20 cellular contexts compared by ENCODE assay signal in genomic region chr2:132754867-132755472, GRCh38.
"Had no signal": no experiment of that assay in that cellular context is flagged by ENCODE, and none has a peak within 500 bp of the region (broad histone marks: within the 10 kb centered on the region; RNA-seq: fewer than 3 reads in every experiment).

No MANE protein-coding gene starts in this region.

- H3K36me3 Mint-ChIP-seq: activated naive CD4-positive, alpha-beta T cell treated with anti-CD3 and anti-CD28 coated beads, Interleukin-2, amount 50 U/mL, for 24 hours had no signal

- H3K27ac Mint-ChIP-seq: activated naive CD4-positive, alpha-beta T cell treated with anti-CD3 and anti-CD28 coated beads, Interleukin-2, amount 50 U/mL, for 24 hours; dendritic cell treated with granulocyte-macrophage colony-stimulating factor and Interleukin-4, amounts not matched to agents 40 ng/mL and 50 ng/mL, for 4 days; naive thymus-derived CD8-positive, alpha-beta T cell; neural progenitor cell had no signal

- H3K27ac ChIP-seq: heart right ventricle, lower lobe of right lung, neural progenitor cell, spleen, testis, upper lobe of left lung, WERI-Rb-1 had no signal

- H3K4me2 ChIP-seq: neural progenitor cell had no signal

- H3K9me3 Mint-ChIP-seq: dendritic cell treated with granulocyte-macrophage colony-stimulating factor and Interleukin-4, amounts not matched to agents 40 ng/mL and 50 ng/mL, for 4 days had no signal

- H3K9ac ChIP-seq: neural progenitor cell had no signal

- H3K36me3 ChIP-seq: heart right ventricle, lower lobe of right lung, neural progenitor cell, spleen, upper lobe of left lung, WERI-Rb-1 had no signal

- H3K4me1 ChIP-seq: heart right ventricle, lower lobe of right lung, spleen, upper lobe of left lung had no signal

- H3K9me3 ChIP-seq: lower lobe of right lung, testis had no signal

- H2AFZ ChIP-seq: neural progenitor cell had no signal

- H3K4me1 Mint-ChIP-seq: activated naive CD4-positive, alpha-beta T cell treated with anti-CD3 and anti-CD28 coated beads, Interleukin-2, amount 50 U/mL, for 24 hours; naive thymus-derived CD8-positive, alpha-beta T cell had no signal

- ATAC-seq: heart right ventricle; lower lobe of right lung; naive thymus-derived CD8-positive, alpha-beta T cell had no signal

- H3K27me3 ChIP-seq: heart right ventricle, neural progenitor cell, spleen, testis, upper lobe of left lung had no signal

- FAIRE-seq: kidney had no signal

- DNase-seq: activated CD4-positive, CD25-positive, alpha-beta regulatory T cell treated with anti-CD3 and anti-CD28 coated beads, Interleukin-2, amount 50 U/mL, for 72 hours; activated gamma-delta T cell treated with Interleukin-2 at 50 U/mL for 16 hours; activated T-cell treated with anti-CD3 and anti-CD28 coated beads, Interleukin-2, amount 50 U/mL, for 1 hour; anterior cingulate cortex; effector CD4-positive, alpha-beta T cell; erythroblast; foreskin fibroblast; heart right ventricle; kidney; lower lobe of right lung; naive thymus-derived CD8-positive, alpha-beta T cell; spleen; stimulated activated CD4-positive, alpha-beta T cell treated with anti-CD3 and anti-CD28 coated beads, Interleukin-4, amount 100 ng/mL, for 1 hour; stimulated activated naive CD4-positive, alpha-beta T cell; testis; upper lobe of left lung; WERI-Rb-1 had no signal

- H3K4me3 ChIP-seq: heart right ventricle, lower lobe of right lung, neural progenitor cell, spleen, testis, upper lobe of left lung had no signal

- H3K27me3 Mint-ChIP-seq: activated naive CD4-positive, alpha-beta T cell treated with anti-CD3 and anti-CD28 coated beads, Interleukin-2, amount 50 U/mL, for 24 hours; dendritic cell treated with granulocyte-macrophage colony-stimulating factor and Interleukin-4, amounts not matched to agents 40 ng/mL and 50 ng/mL, for 4 days had no signal

- H3K4me3 Mint-ChIP-seq: activated naive CD4-positive, alpha-beta T cell treated with anti-CD3 and anti-CD28 coated beads, Interleukin-2, amount 50 U/mL, for 24 hours; dendritic cell treated with granulocyte-macrophage colony-stimulating factor and Interleukin-4, amounts not matched to agents 40 ng/mL and 50 ng/mL, for 4 days; naive thymus-derived CD8-positive, alpha-beta T cell; neural progenitor cell had no signal
